In the genomic region with DNA sequence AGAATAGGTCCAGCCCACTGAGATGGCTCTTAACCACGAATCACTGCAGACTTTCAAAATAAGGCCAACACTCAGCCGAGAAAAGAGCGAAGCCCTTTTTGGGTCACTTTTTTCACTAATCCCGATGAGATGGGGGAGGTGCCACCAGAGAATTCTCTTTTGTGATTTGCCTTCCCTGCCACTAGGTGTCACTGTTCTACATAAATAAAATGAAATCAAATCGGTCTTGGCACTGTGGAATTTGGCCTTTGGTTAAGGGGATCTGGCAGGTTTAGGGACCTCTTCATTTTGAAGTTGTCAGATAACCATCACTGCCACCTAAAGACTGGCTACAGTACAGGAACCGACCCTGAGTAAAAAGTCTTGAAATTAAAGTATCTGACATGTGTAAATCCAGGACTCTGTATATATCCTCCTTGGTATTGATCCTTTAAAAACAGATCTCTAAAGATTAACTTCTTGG, we compare ENCODE assay signal across 8 cellular contexts.
A peak's percentile ranks its signal among the peaks of the same experiment; 100 is the strongest.
DNase-seq lines count a peak whose midpoint lies in the region; ATAC-seq and TF ChIP-seq lines count a peak whose summit lies in the region.

No MANE protein-coding gene starts in this region.

- intact Hi-C loops in CD8-positive, alpha-beta T cell (cut with DNase I, micrococcal nuclease) = loop anchor here in 1 of 2 experiments (5.0 kb wide), 1 partner anchor 809 kb away; no protein-coding TSS in a partner anchor

- peak; percentile 84 for TF ChIP-seq CTCF in CD8-positive, alpha-beta T cell (IDR thresholded peaks at IDR 0.05)
- TF ChIP-seq CTCF in fibroblast of lung (conservative IDR thresholded peaks at IDR 0.05 in 1 of 2, IDR thresholded peaks at IDR 0.05 in 1 of 2; ENCODE audit: low read depth in 1 of 2, low read length in 2 of 2) = peak; percentile 68 to 73
- peak; percentile 85 for TF ChIP-seq CTCF in neural cell (IDR thresholded peaks at IDR 0.05; ENCODE audit: poor library complexity, severe bottlenecking)

- no peaks in the 10 kb centered on the region for H4K20me1 ChIP-seq in fibroblast of lung (ENCODE audit: control insufficient read depth, extremely low read depth, insufficient read depth, low read length)
- H4K20me1 ChIP-seq in neural cell (ENCODE audit: insufficient read depth) = no peaks in the 10 kb centered on the region

- ATAC-seq in CD8-positive, alpha-beta T cell = no peak
- ATAC-seq in GM19395 (IDR thresholded peaks at IDR 0.05; ENCODE audit: unreplicated experiment) = no peak

- H3K27me3 ChIP-seq in CD8-positive, alpha-beta T cell (ENCODE audit: insufficient read depth, low read length) = no peaks in the 10 kb centered on the region
- H3K27me3 ChIP-seq in fibroblast of lung (ENCODE audit: control insufficient read depth, insufficient read depth, low read length) = no peaks in the 10 kb centered on the region
- H3K27me3 ChIP-seq in neural cell (ENCODE audit: insufficient read depth, low read depth, low read length) = no peaks in the 10 kb centered on the region

- no peak overlapping the region for H3K4me2 ChIP-seq in fibroblast of lung (ENCODE audit: extremely low read depth, insufficient read depth, low read length)
- H3K4me2 ChIP-seq in neural cell (ENCODE audit: low read length) = no peak overlapping the region

- no peak overlapping the region for H3K27ac Mint-ChIP-seq in CD8-positive, alpha-beta T cell

- no peak overlapping the region for H3K27ac ChIP-seq in CD8-positive, alpha-beta T cell (ENCODE audit: low read depth, low read length)
- no peak overlapping the region for H3K27ac ChIP-seq in fibroblast of lung (ENCODE audit: insufficient read depth, low read length)
- H3K27ac ChIP-seq in neural cell (ENCODE audit: low read length) = no peak overlapping the region

- CTCF ChIA-PET in CD8-positive, alpha-beta T cell (lab: Charles Lee) = interaction anchor here (0.7 to 3.2 kb wide), 5 partner anchors 10 to 615 kb away, joined by 3 to 8 read pairs (median 3); no protein-coding TSS in a partner anchor

- TF ChIP-seq RAD21 in neural cell (conservative IDR thresholded peaks at IDR 0.05) = peak; percentile 85

- H3K4me3 Mint-ChIP-seq in CD8-positive, alpha-beta T cell = no peak overlapping the region

- no peaks in the 10 kb centered on the region for H3K9me3 Mint-ChIP-seq in CD8-positive, alpha-beta T cell

- DNase-seq in CD8-positive, alpha-beta T cell = peak in 4 of 7 experiments; percentile 10 to 52 (median 16)
- DNase-seq in HCEC 1CT (peak; percentile 63), NCI-H345 treated with DMSO at 0.1 percent for 48 hours (lab: John Stamatoyannopoulos, UW; ENCODE audit: unreplicated experiment) (peak; percentile 20), fibroblast of lung (ENCODE audit: low read depth in 2 of 2) (peak; percentile 45 to 66), cortex of kidney (lab: John Stamatoyannopoulos, UW) (no peak)
- peak; percentile 12 for DNase-seq in activated CD4-positive, alpha-beta T cell treated with anti-CD3 and anti-CD28 coated beads for 48 hours

- no peaks in the 10 kb centered on the region for H3K9me3 ChIP-seq in CD8-positive, alpha-beta T cell (ENCODE audit: low read length)
- no peaks in the 10 kb centered on the region for H3K9me3 ChIP-seq in fibroblast of lung (ENCODE audit: control insufficient read depth, insufficient read depth, low read depth, low read length)
- no peaks in the 10 kb centered on the region for H3K9me3 ChIP-seq in neural cell (ENCODE audit: low read length)

- H3F3A ChIP-seq in neural cell (ENCODE audit: insufficient read depth, low read length, poor library complexity, severe bottlenecking) = no peaks in the 10 kb centered on the region

- H3K36me3 ChIP-seq in CD8-positive, alpha-beta T cell (ENCODE audit: insufficient read depth, low read length) = no peaks in the 10 kb centered on the region
- H3K36me3 ChIP-seq in fibroblast of lung (ENCODE audit: control insufficient read depth, insufficient read depth, low read length) = no peaks in the 10 kb centered on the region
- no peaks in the 10 kb centered on the region for H3K36me3 ChIP-seq in neural cell (ENCODE audit: insufficient read depth, low read length)

- H3K4me1 ChIP-seq in CD8-positive, alpha-beta T cell (ENCODE audit: insufficient read depth, low read length) = no peaks in the 10 kb centered on the region
- H3K4me1 ChIP-seq in fibroblast of lung (ENCODE audit: control insufficient read depth, extremely low read depth, insufficient read depth, low read length) = no peaks in the 10 kb centered on the region

- TF ChIP-seq EP300 in neural cell (conservative IDR thresholded peaks at IDR 0.05; ENCODE audit: poor library complexity, severe bottlenecking) = no peak

- POLR2A ChIA-PET in CD8-positive, alpha-beta T cell (lab: Charles Lee) = no interaction called here

- H3K79me2 ChIP-seq in fibroblast of lung (ENCODE audit: control insufficient read depth, insufficient read depth, low read length) (no peaks in the 10 kb centered on the region), neural cell (replicated peaks; ENCODE audit: insufficient read depth, low read length) (no peaks in the 10 kb centered on the region)

- peaks cover 4% of the 10 kb centered on the region for H3K4me1 Mint-ChIP-seq in CD8-positive, alpha-beta T cell (ENCODE audit: low read depth)

- H3K4me3 ChIP-seq in CD8-positive, alpha-beta T cell (ENCODE audit: low read depth, low read length) = no peak overlapping the region
- H3K4me3 ChIP-seq in fibroblast of lung (replicated peaks in 1 of 4; ENCODE audit: control extremely low read depth in 1 of 4, insufficient read depth in 1 of 4, low read depth in 3 of 4, low read length in 4 of 4) (no peak overlapping the region), neural cell (ENCODE audit: low read length) (no peak overlapping the region)

- H3K36me3 Mint-ChIP-seq in CD8-positive, alpha-beta T cell = no peaks in the 10 kb centered on the region

- no peak overlapping the region for H3K9ac ChIP-seq in fibroblast of lung (ENCODE audit: insufficient read depth, low read length)
- no peak overlapping the region for H3K9ac ChIP-seq in neural cell (ENCODE audit: low read length)

- no peaks in the 10 kb centered on the region for H3K9me2 ChIP-seq in neural cell (ENCODE audit: insufficient read depth, low read length)

- H2AFZ ChIP-seq in fibroblast of lung (ENCODE audit: low read length) (no peak overlapping the region), neural cell (ENCODE audit: low read depth, low read length) (no peak overlapping the region)

- H3K27me3 Mint-ChIP-seq in CD8-positive, alpha-beta T cell (ENCODE audit: low read depth) = peaks cover 9% of the 10 kb centered on the region

TF ChIP-seq in neural cell, 6 proteins besides CTCF, POLR2A, EP300 and RAD21:
- no peak for TF ChIP-seq POLR2AphosphoS5 (IDR thresholded peaks at IDR 0.05)
- peak; percentile 86 for TF ChIP-seq SMC3 (conservative IDR thresholded peaks at IDR 0.05; ENCODE audit: poor library complexity)
TF ChIP-seq in neural cell: peak in this region for 1.
